ENCODE assay signal across 1 cellular context in genomic region chr2:240918258-240919091, GRCh38.
TF ChIP-seq lines count a peak whose summit lies in the region.

No MANE protein-coding gene starts in this region.

TF ChIP-seq in H1, 55 proteins besides CTCF, POLR2A, EP300 and RAD21:
- no peak for TF ChIP-seq ATF2 (IDR thresholded peaks at IDR 0.05; ENCODE audit: low read length)
- TF ChIP-seq ATF3 (IDR thresholded peaks at IDR 0.05; ENCODE audit: insufficient read depth, low read depth, low read length): no peak
- no peak for TF ChIP-seq GABPA (IDR thresholded peaks at IDR 0.05; ENCODE audit: borderline replicate concordance, insufficient read depth, low read length)
- no peak for TF ChIP-seq NANOG (IDR thresholded peaks at IDR 0.05; ENCODE audit: insufficient read depth, low read depth, low read length, poor library complexity, severe bottlenecking)
- TF ChIP-seq SUZ12 (IDR thresholded peaks at IDR 0.05; ENCODE audit: low read length): no peak
- no peak for TF ChIP-seq CBX8 (IDR thresholded peaks at IDR 0.05; ENCODE audit: borderline replicate concordance, low read depth, low read length)
- TF ChIP-seq SIRT6 (IDR thresholded peaks at IDR 0.05; ENCODE audit: low read length): no peak
